In the genomic region with DNA sequence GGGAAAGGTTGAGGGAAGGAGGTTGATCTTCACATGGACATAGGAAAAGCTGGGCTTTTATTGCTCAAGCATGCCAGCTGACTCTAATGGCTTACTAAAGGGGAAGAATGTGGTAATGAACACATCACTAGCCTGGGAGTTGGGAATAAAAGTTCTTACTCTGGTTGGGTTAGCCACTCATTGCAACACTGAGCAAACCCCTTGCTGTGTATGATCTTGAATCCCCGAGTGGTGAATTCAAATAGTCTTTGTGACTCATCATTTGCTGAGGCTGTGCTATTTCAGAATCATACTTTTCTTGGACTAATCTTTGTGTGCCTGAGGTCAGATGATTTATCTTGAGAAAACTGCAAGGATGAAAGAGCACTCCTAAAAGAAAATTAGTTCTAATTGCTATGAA, we compare ENCODE assay signal across 23 cellular contexts.
A peak's percentile ranks its signal among the peaks of the same experiment; 100 is the strongest.
DNase-seq lines count a peak whose midpoint lies in the region; ATAC-seq, FAIRE-seq and TF ChIP-seq lines count a peak whose summit lies in the region.
"Had no signal": no experiment of that assay in that cellular context is flagged by ENCODE, and none has a peak within 500 bp of the region (broad histone marks: within the 10 kb centered on the region; RNA-seq: fewer than 3 reads in every experiment).

No MANE protein-coding gene starts in this region.

- TF ChIP-seq EP300 in SK-N-SH (IDR thresholded peaks at IDR 0.05; ENCODE audit: borderline replicate concordance in 1 of 2, low read depth in 1 of 2, low read length in 1 of 2): no peak

- ATAC-seq in SK-N-SH treated with all-trans-retinoic acid at 6 μM for 48 hours (no peak), lower lobe of right lung (peak; percentile 59 to 74), GM21423 (IDR thresholded peaks at IDR 0.05; ENCODE audit: unreplicated experiment) (no peak)
- ATAC-seq: stimulated activated effector memory CD8-positive, alpha-beta T cell treated with anti-CD3 and anti-CD28 coated beads, Interleukin-12 subunit alpha, Interleukin-12 subunit beta, amount 100 ng/mL, for 72 hours; T-helper 17 cell had no signal

- H3K9me3 ChIP-seq in SK-N-SH (no peaks in the 10 kb centered on the region), lower lobe of right lung (no peaks in the 10 kb centered on the region)
- H3K9me3 ChIP-seq: esophagus squamous epithelium, tibial nerve had no signal

- H3K9me2 ChIP-seq in SK-N-SH: no peaks in the 10 kb centered on the region

- DNase-seq in SK-N-SH: no peak
- peak; percentile 59 for DNase-seq in astrocyte of the hippocampus (ENCODE audit: low read depth, low spot score)
- DNase-seq in lower lobe of right lung: no peak
- peak; percentile 3 for DNase-seq in urothelium cell line (ENCODE audit: low spot score)
- DNase-seq in KBM-7: no peak
- DNase-seq in middle frontal gyrus (ENCODE audit: extremely low spot score, low spot score): no peak
- DNase-seq: activated CD4-positive, CD25-positive, alpha-beta regulatory T cell treated with anti-CD3 and anti-CD28 coated beads, Interleukin-2, amount 50 U/mL, for 72 hours; activated gamma-delta T cell treated with Interleukin-2 at 50 U/mL for 16 hours; C1 segment of cervical spinal cord; dermis blood vessel endothelial cell; DMS79 treated with DMSO at 0.1 percent for 48 hours; esophagus squamous epithelium; IMR-90; kidney; NCI-H1092; NCI-H82; T-helper 17 cell had no signal

- no peak overlapping the region for H3K9ac ChIP-seq in SK-N-SH

- H3K79me2 ChIP-seq in SK-N-SH (ENCODE audit: insufficient read depth): no peaks in the 10 kb centered on the region

- 15% methylated on average over 1 of the region's 1 CpG for WGBS in SK-N-SH (ENCODE audit: low lambda C conversion rate)

- CTCF ChIA-PET in SK-N-SH (lab: Yijun Ruan, JAX): no interaction called here

- TF ChIP-seq CTCF in SK-N-SH (IDR thresholded peaks at IDR 0.05) (no peak), lower lobe of right lung (IDR thresholded peaks at IDR 0.05) (no peak)

- H2AFZ ChIP-seq in SK-N-SH (ENCODE audit: low read depth): no peak overlapping the region

- no peak overlapping the region for H3K4me2 ChIP-seq in SK-N-SH

- H3K4me1 ChIP-seq in SK-N-SH (ENCODE audit: control insufficient read depth in 1 of 2, insufficient read depth in 2 of 2, low read depth in 1 of 2, low read length in 1 of 2): peaks cover 0 to 8% of the 10 kb centered on the region in 2 experiments; a peak in 3 of 4 replicates
- H3K4me1 ChIP-seq in lower lobe of right lung: no peaks in the 10 kb centered on the region
- H3K4me1 ChIP-seq: esophagus squamous epithelium had no signal

- H3K4me3 ChIP-seq in SK-N-SH (ENCODE audit: low read depth in 2 of 2, low read length in 1 of 2) (no peak overlapping the region), lower lobe of right lung (no peak overlapping the region)
- H3K4me3 ChIP-seq: esophagus squamous epithelium, tibial nerve had no signal

- H3K27ac ChIP-seq in SK-N-SH (ENCODE audit: low read depth in 2 of 2, low read length in 1 of 2): peak overlapping the region in 1 of 2 experiments; percentile 13; a peak in 1 of 4 replicates
- H3K27ac ChIP-seq in lower lobe of right lung: no peak overlapping the region
- H3K27ac ChIP-seq: 22Rv1, esophagus squamous epithelium had no signal

- H3K27me3 ChIP-seq in SK-N-SH (ENCODE audit: insufficient read depth): no peaks in the 10 kb centered on the region
- no peaks in the 10 kb centered on the region for H3K27me3 ChIP-seq in lower lobe of right lung (ENCODE audit: low read depth)
- H3K27me3 ChIP-seq: esophagus squamous epithelium, tibial nerve had no signal

- no peak for TF ChIP-seq RAD21 in SK-N-SH (IDR thresholded peaks at IDR 0.05; ENCODE audit: low read length)

- in situ Hi-C loops in KBM-7 (cut with MboI; ENCODE audit: low pct_unique_long_range_greater_than_20kb, low sequenced_read_pairs): no loop called here

- H3K36me3 ChIP-seq in SK-N-SH (replicated peaks in 1 of 2; ENCODE audit: control insufficient read depth in 1 of 2, insufficient read depth in 2 of 2, low read length in 1 of 2): no peaks in the 10 kb centered on the region
- H3K36me3 ChIP-seq in lower lobe of right lung: no peaks in the 10 kb centered on the region
- H3K36me3 ChIP-seq: esophagus squamous epithelium, tibial nerve had no signal

- H4K20me1 ChIP-seq in SK-N-SH (ENCODE audit: insufficient read depth): no peaks in the 10 kb centered on the region

- POLR2A ChIA-PET in SK-N-SH (lab: Yijun Ruan, JAX): no interaction called here

- FAIRE-seq in urothelium cell line (lab: Jason Lieb, UNC): no peak
- FAIRE-seq: astrocyte, kidney had no signal

- no peaks in the 10 kb centered on the region for H3F3A ChIP-seq in SK-N-SH (replicated peaks; ENCODE audit: insufficient read depth)

- intact Hi-C loops in lower lobe of right lung (cut with DNase I): no loop called here

TF ChIP-seq in SK-N-SH treated with all-trans-retinoic acid at 6 μM for 48 hours, 23 proteins besides CTCF, POLR2A, EP300 and RAD21:
- TF ChIP-seq CREB5 (CRISPR knock-in tag; IDR thresholded peaks at IDR 0.05; ENCODE audit: low read depth) (no peak), CSRNP3 (CRISPR knock-in tag; IDR thresholded peaks at IDR 0.05) (no peak), ISL1 (CRISPR knock-in tag; IDR thresholded peaks at IDR 0.05) (peak; percentile 44)

TF ChIP-seq in SK-N-SH, 30 proteins besides CTCF, POLR2A, EP300 and RAD21:
- TF ChIP-seq POLR2AphosphoS5 (IDR thresholded peaks at IDR 0.05; ENCODE audit: low read depth, low read length) (no peak), RCOR1 (IDR thresholded peaks at IDR 0.05; ENCODE audit: low read length) (no peak), RXRA (IDR thresholded peaks at IDR 0.05; ENCODE audit: borderline replicate concordance, low read depth) (no peak), FOSL2 (IDR thresholded peaks at IDR 0.05; ENCODE audit: borderline replicate concordance, low read depth) (no peak), ELF1 (IDR thresholded peaks at IDR 0.05) (no peak), FOXJ3 (CRISPR knock-in tag; IDR thresholded peaks at IDR 0.05) (no peak)
- TF ChIP-seq, protein P1, sequence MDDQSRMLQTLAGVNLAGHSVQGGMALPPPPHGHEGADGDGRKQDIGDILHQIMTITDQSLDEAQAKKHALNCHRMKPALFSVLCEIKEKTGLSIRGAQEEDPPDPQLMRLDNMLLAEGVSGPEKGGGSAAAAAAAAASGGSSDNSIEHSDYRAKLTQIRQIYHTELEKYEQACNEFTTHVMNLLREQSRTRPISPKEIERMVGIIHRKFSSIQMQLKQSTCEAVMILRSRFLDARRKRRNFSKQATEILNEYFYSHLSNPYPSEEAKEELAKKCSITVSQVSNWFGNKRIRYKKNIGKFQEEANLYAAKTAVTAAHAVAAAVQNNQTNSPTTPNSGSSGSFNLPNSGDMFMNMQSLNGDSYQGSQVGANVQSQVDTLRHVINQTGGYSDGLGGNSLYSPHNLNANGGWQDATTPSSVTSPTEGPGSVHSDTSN (IDR thresholded peaks at IDR 0.05): no peak
- TF ChIP-seq, protein P2, sequence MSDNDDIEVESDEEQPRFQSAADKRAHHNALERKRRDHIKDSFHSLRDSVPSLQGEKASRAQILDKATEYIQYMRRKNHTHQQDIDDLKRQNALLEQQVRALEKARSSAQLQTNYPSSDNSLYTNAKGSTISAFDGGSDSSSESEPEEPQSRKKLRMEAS (IDR thresholded peaks at IDR 0.05; ENCODE audit: low read depth): no peak

Comparison
In these comparisons a context has a peak if more than half of its experiments do, and no peak if none do; other contexts are left out.
1. ATAC-seq: peak in lower lobe of right lung (2 of 2); none in SK-N-SH treated with all-trans-retinoic acid at 6 μM for 48 hours (single experiment) and GM21423 (single experiment).
2. DNase-seq: peak in astrocyte of the hippocampus (single experiment) and urothelium cell line (single experiment); none in SK-N-SH (single experiment), lower lobe of right lung (single experiment), KBM-7 (single experiment) and middle frontal gyrus (single experiment).